Comparison of ENCODE assay signal across 1 cellular context in genomic region chr15:67839929-67840746, GRCh38.
TF ChIP-seq lines count a peak whose summit lies in the region.

RNU6-1 (minus strand) TSS chr15:67840045.

TF ChIP-seq in K562, 482 proteins besides CTCF, POLR2A, EP300 and RAD21 (continued from another document and continues in another):
- TF ChIP-seq GABPB1 (CRISPR knock-in tag; IDR thresholded peaks at IDR 0.05): peak; percentile 41; the same call in 1 of the 2 replicates
- TF ChIP-seq ATF1 (CRISPR knock-in tag; IDR thresholded peaks at IDR 0.05): no peak
- TF ChIP-seq ATF1 (tag; IDR thresholded peaks at IDR 0.05): peak; percentile 90
- TF ChIP-seq BCL6 (CRISPR knock-in tag; IDR thresholded peaks at IDR 0.05): no peak
- no peak for TF ChIP-seq ZNF830 (CRISPR knock-in tag; IDR thresholded peaks at IDR 0.05)
- TF ChIP-seq ZFP1 (CRISPR knock-in tag; IDR thresholded peaks at IDR 0.05): no peak
- no peak for TF ChIP-seq HOXB6 (CRISPR knock-in tag; IDR thresholded peaks at IDR 0.05; ENCODE audit: borderline replicate concordance)
- no peak for TF ChIP-seq CUX1 (CRISPR knock-in tag; IDR thresholded peaks at IDR 0.05)
- no peak; the same call in 1 of the 2 replicates for TF ChIP-seq FOXP4 (CRISPR knock-in tag; IDR thresholded peaks at IDR 0.05; ENCODE audit: borderline replicate concordance)
- TF ChIP-seq CBX1 (IDR thresholded peaks at IDR 0.05; ENCODE audit: low read depth): 0 out of 2 replicates have a peak, but pooled peaks have one; percentile 33
- TF ChIP-seq ZNF76 (CRISPR knock-in tag; IDR thresholded peaks at IDR 0.05; ENCODE audit: borderline replicate concordance): no peak
- 0 out of 2 replicates have a peak, but pooled peaks have one; percentile 73 for TF ChIP-seq ZBTB9 (CRISPR knock-in tag; IDR thresholded peaks at IDR 0.05)
- TF ChIP-seq ZNF561 (CRISPR knock-in tag; conservative IDR thresholded peaks at IDR 0.05): no peak
- no peak for TF ChIP-seq ELK1 (CRISPR knock-in tag; IDR thresholded peaks at IDR 0.05)
- peak; percentile 39; the same call in 1 of the 2 replicates for TF ChIP-seq JUN (IDR thresholded peaks at IDR 0.05; ENCODE audit: borderline replicate concordance, low read depth, low read length)
- no peak for TF ChIP-seq JUN (CRISPR knock-in tag; IDR thresholded peaks at IDR 0.05; ENCODE audit: borderline replicate concordance)
- no peak for TF ChIP-seq KHSRP (IDR thresholded peaks at IDR 0.05)
- no peak for TF ChIP-seq CEBPB (tag; IDR thresholded peaks at IDR 0.05)
- TF ChIP-seq TARDBP (IDR thresholded peaks at IDR 0.05): peak; percentile 78
- TF ChIP-seq BHLHE40 (IDR thresholded peaks at IDR 0.05; ENCODE audit: low read length): peak; percentile 85
- TF ChIP-seq CBFB (CRISPR knock-in tag; IDR thresholded peaks at IDR 0.05): no peak
- no peak for TF ChIP-seq ZNF764 (CRISPR knock-in tag; IDR thresholded peaks at IDR 0.05; ENCODE audit: low read depth)
- no peak for TF ChIP-seq SLC30A9 (CRISPR knock-in tag; IDR thresholded peaks at IDR 0.05)
- TF ChIP-seq CREB1 (IDR thresholded peaks at IDR 0.05): peak; percentile 64
- peak; percentile 74; the same call in 1 of the 2 replicates for TF ChIP-seq CREB1 (CRISPR knock-in tag; IDR thresholded peaks at IDR 0.05)
- TF ChIP-seq FOXM1 (IDR thresholded peaks at IDR 0.05; ENCODE audit: low read depth): peak; percentile 53
- TF ChIP-seq FOXM1 (CRISPR knock-in tag; IDR thresholded peaks at IDR 0.05; ENCODE audit: low read depth): no peak
- TF ChIP-seq SRSF1 (IDR thresholded peaks at IDR 0.05; ENCODE audit: low read depth, low read length): no peak
- no peak for TF ChIP-seq HSF4 (CRISPR knock-in tag; IDR thresholded peaks at IDR 0.05; ENCODE audit: borderline replicate concordance)
- no peak for TF ChIP-seq GATAD2A (IDR thresholded peaks at IDR 0.05)
- TF ChIP-seq E2F3 (CRISPR knock-in tag; IDR thresholded peaks at IDR 0.05): no peak
- TF ChIP-seq ZNF518B (CRISPR knock-in tag; IDR thresholded peaks at IDR 0.05): no peak
- TF ChIP-seq E2F6 (IDR thresholded peaks at IDR 0.05; ENCODE audit: borderline replicate concordance in 1 of 2, extremely low read depth in 1 of 2, insufficient read depth in 1 of 2, insufficient read length in 1 of 2, low read depth in 1 of 2, low read length in 1 of 2, poor library complexity in 1 of 2, severe bottlenecking in 1 of 2): peak; percentile 58 to 85
- no peak for TF ChIP-seq PREB (CRISPR knock-in tag; IDR thresholded peaks at IDR 0.05)
- peak; percentile 100 for TF ChIP-seq POLR2H (tag; IDR thresholded peaks at IDR 0.05; ENCODE audit: low read depth)
- TF ChIP-seq SMAD1 (IDR thresholded peaks at IDR 0.05; ENCODE audit: low read depth, low read length, partially characterized antibody): no peak
- no peak for TF ChIP-seq CREB5 (CRISPR knock-in tag; IDR thresholded peaks at IDR 0.05)
- TF ChIP-seq RBM39 (optimal IDR thresholded peaks at IDR 0.05; ENCODE audit: low read depth, low read length): no peak
- no peak for TF ChIP-seq ZNF239 (CRISPR knock-in tag; IDR thresholded peaks at IDR 0.05)
- no peak for TF ChIP-seq MCM5 (IDR thresholded peaks at IDR 0.05; ENCODE audit: low read depth)
- no peak for TF ChIP-seq SREBF2 (CRISPR knock-in tag; IDR thresholded peaks at IDR 0.05)
- TF ChIP-seq RFX1 (IDR thresholded peaks at IDR 0.05): no peak
- TF ChIP-seq ZMIZ1 (IDR thresholded peaks at IDR 0.05; ENCODE audit: low read depth in 2 of 2, low read length in 2 of 2): no peak
